23 cellular contexts compared by ENCODE assay signal in the genomic region with DNA sequence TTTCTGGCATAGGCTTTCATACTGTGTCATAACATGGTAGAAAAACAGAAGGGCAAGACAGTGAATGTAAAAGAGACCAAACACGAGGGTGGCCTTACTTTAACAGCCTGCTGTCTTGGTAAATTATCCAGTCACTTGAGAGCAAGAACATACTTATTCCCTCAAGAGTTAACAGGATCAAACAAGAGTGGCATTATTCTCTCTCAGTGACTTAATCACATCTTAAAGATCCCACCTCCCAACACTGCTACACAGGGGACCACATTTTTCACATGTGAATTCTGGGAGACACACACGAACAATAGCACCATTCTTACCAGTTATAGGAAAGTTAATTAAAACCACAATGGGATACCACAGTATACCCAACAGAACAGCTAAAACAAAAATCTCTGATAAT.
"Had no signal": no experiment of that assay in that cellular context is flagged by ENCODE, and none has a peak within 500 bp of the region (broad histone marks: within the 10 kb centered on the region; RNA-seq: fewer than 3 reads in every experiment).

No MANE protein-coding gene starts in this region.

- DNase-seq: cortex of kidney; effector memory CD8-positive, alpha-beta T cell; erythroblast; esophagus squamous epithelium; gastrocnemius medialis; heart left ventricle; kidney; mesenchymal stem cell; mucosa of descending colon; naive B cell; right lobe of liver; small intestine; stimulated activated CD4-positive, alpha-beta T cell treated with anti-CD3 and anti-CD28 coated beads, Interleukin-15, amount 100 ng/mL, for 24 hours; stimulated activated CD4-positive, alpha-beta T cell treated with anti-CD3 and anti-CD28 coated beads, Interleukin-2, amount 100 ng/mL, for 48 hours; stimulated activated naive B cell treated with anti-CD40 and anti-IgM and Interleukin-4, amounts not matched to agents 10 μg/mL and 1 μg/mL and 100 μg/mL, for 72 hours; transverse colon; upper lobe of right lung had no signal

- H3K4me3 ChIP-seq: esophagus squamous epithelium, gastrocnemius medialis, heart left ventricle, hepatocyte, lung, mucosa of descending colon, right lobe of liver, transverse colon, upper lobe of right lung, vagina had no signal

- H3K36me3 ChIP-seq: esophagus squamous epithelium, gastrocnemius medialis, heart left ventricle, right lobe of liver, transverse colon, upper lobe of right lung, vagina had no signal

- H3K9me3 ChIP-seq: esophagus squamous epithelium, gastrocnemius medialis, mucosa of descending colon, right lobe of liver, upper lobe of right lung, vagina had no signal

- H3K4me1 ChIP-seq: esophagus squamous epithelium, gastrocnemius medialis, heart left ventricle, parathyroid adenoma, right lobe of liver, transverse colon, upper lobe of right lung, vagina had no signal

- H3K4me2 ChIP-seq: hepatocyte had no signal

- H3K27me3 ChIP-seq: esophagus squamous epithelium, gastrocnemius medialis, heart left ventricle, hepatocyte, right lobe of liver, transverse colon, upper lobe of right lung, vagina had no signal

- ATAC-seq: effector memory CD8-positive, alpha-beta T cell; gastrocnemius medialis; heart left ventricle; left lobe of liver; mucosa of descending colon; natural killer cell treated with Interleukin-12 subunit alpha and Interleukin-12 subunit beta and Interleukin-15 and Interleukin-18, amount 100 ng/mL, for 72 hours; right lobe of liver; stimulated activated naive B cell treated with anti-CD40 and anti-IgM and Interleukin-4, amounts not matched to agents 10 μg/mL and 1 μg/mL and 100 μg/mL, for 72 hours; upper lobe of right lung had no signal

- H2AFZ ChIP-seq: hepatocyte, parathyroid adenoma had no signal

- H3K9ac ChIP-seq: parathyroid adenoma had no signal

- H3K27ac ChIP-seq: esophagus squamous epithelium, gastrocnemius medialis, heart left ventricle, hepatocyte, parathyroid adenoma, right lobe of liver, transverse colon, upper lobe of right lung, vagina had no signal
